Comparison of ENCODE assay signal across 18 cellular contexts in the genomic region with DNA sequence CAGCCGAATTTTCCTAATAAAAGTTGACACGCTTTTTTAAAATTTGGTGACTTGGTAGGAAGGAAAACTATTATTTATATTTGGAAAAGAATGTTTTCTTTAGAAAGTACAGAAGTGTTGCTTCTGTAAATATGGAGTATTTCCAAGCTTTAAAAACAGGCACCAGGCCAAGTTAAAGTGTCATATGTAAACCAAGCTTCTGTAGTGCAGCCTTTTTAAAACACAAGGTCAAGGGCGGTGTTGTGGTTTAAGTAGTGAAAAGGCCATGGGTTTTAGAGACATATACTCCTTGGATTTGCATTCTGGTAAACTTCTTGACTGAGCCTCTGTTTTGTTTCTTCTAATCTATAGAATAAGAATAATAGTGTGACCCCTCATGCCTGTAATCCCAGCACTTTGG.
DNase-seq lines count a peak whose midpoint lies in the region; ATAC-seq and TF ChIP-seq lines count a peak whose summit lies in the region.
"Had no signal": no experiment of that assay in that cellular context is flagged by ENCODE, and none has a peak within 500 bp of the region (broad histone marks: within the 10 kb centered on the region; RNA-seq: fewer than 3 reads in every experiment).

No MANE protein-coding gene starts in this region.

- intact Hi-C loops in activated T-helper 2 cell treated with anti-CD3 and anti-CD28 coated beads, Interferon-gamma antibody, Interleukin-2, Interleukin-4, amounts not matched to agents 10 μg/mL and 5 μg/mL and 100 μg/mL, durations not matched to agents 14 hours and 24 hours and 36 hours (cut with micrococcal nuclease), result no loop called here
- intact Hi-C loops in natural killer cell (cut with micrococcal nuclease), result no loop called here

- H3K27ac Mint-ChIP-seq in osteocyte (ENCODE audit: unreplicated experiment) (peak overlapping the region; percentile 47), natural killer cell (no peak overlapping the region)
- H3K27ac Mint-ChIP-seq in activated T-helper 2 cell treated with anti-CD3 and anti-CD28 coated beads, Interferon-gamma antibody, Interleukin-2, Interleukin-4, amounts not matched to agents 10 μg/mL and 5 μg/mL and 100 μg/mL, durations not matched to agents 14 hours and 24 hours and 36 hours, result no peak overlapping the region
- H3K27ac Mint-ChIP-seq: HFFc6, immature natural killer cell had no signal

- H3K27me3 Mint-ChIP-seq in osteocyte (ENCODE audit: unreplicated experiment) (no peaks in the 10 kb centered on the region), natural killer cell (ENCODE audit: low read depth in 2 of 2) (peaks cover 0 to 2% of the 10 kb centered on the region in 2 donors)
- peaks cover 4% of the 10 kb centered on the region for H3K27me3 Mint-ChIP-seq in activated T-helper 2 cell treated with anti-CD3 and anti-CD28 coated beads, Interferon-gamma antibody, Interleukin-2, Interleukin-4, amounts not matched to agents 10 μg/mL and 5 μg/mL and 100 μg/mL, durations not matched to agents 14 hours and 24 hours and 36 hours (ENCODE audit: low read depth)

- H3K4me3 Mint-ChIP-seq in osteocyte (ENCODE audit: unreplicated experiment) (no peak overlapping the region), natural killer cell (no peak overlapping the region)
- no peak overlapping the region for H3K4me3 Mint-ChIP-seq in activated T-helper 2 cell treated with anti-CD3 and anti-CD28 coated beads, Interferon-gamma antibody, Interleukin-2, Interleukin-4, amounts not matched to agents 10 μg/mL and 5 μg/mL and 100 μg/mL, durations not matched to agents 14 hours and 24 hours and 36 hours (ENCODE audit: low read depth)
- H3K4me3 Mint-ChIP-seq: HFFc6, immature natural killer cell had no signal

- H3K9me3 Mint-ChIP-seq in osteocyte (ENCODE audit: unreplicated experiment), result peaks cover 3% of the 10 kb centered on the region
- H3K9me3 Mint-ChIP-seq in activated T-helper 2 cell treated with anti-CD3 and anti-CD28 coated beads, Interferon-gamma antibody, Interleukin-2, Interleukin-4, amounts not matched to agents 10 μg/mL and 5 μg/mL and 100 μg/mL, durations not matched to agents 14 hours and 24 hours and 36 hours, result no peaks in the 10 kb centered on the region
- no peaks in the 10 kb centered on the region for H3K9me3 Mint-ChIP-seq in natural killer cell

- TF ChIP-seq CTCF in osteocyte (IDR thresholded peaks at IDR 0.05) (no peak), natural killer cell (IDR thresholded peaks at IDR 0.05) (no peak), RWPE1 (conservative IDR thresholded peaks at IDR 0.05; ENCODE audit: low read depth) (no peak)

- H3K4me1 Mint-ChIP-seq in osteocyte (ENCODE audit: unreplicated experiment) (peaks cover 34% of the 10 kb centered on the region), natural killer cell (no peaks in the 10 kb centered on the region)
- H3K4me1 Mint-ChIP-seq in activated T-helper 2 cell treated with anti-CD3 and anti-CD28 coated beads, Interferon-gamma antibody, Interleukin-2, Interleukin-4, amounts not matched to agents 10 μg/mL and 5 μg/mL and 100 μg/mL, durations not matched to agents 14 hours and 24 hours and 36 hours (ENCODE audit: low read depth), result peaks cover 4% of the 10 kb centered on the region
- H3K4me1 Mint-ChIP-seq: immature natural killer cell had no signal

- H3K36me3 Mint-ChIP-seq in osteocyte (ENCODE audit: unreplicated experiment), result peaks cover 5% of the 10 kb centered on the region
- no peaks in the 10 kb centered on the region for H3K36me3 Mint-ChIP-seq in activated T-helper 2 cell treated with anti-CD3 and anti-CD28 coated beads, Interferon-gamma antibody, Interleukin-2, Interleukin-4, amounts not matched to agents 10 μg/mL and 5 μg/mL and 100 μg/mL, durations not matched to agents 14 hours and 24 hours and 36 hours (ENCODE audit: low read depth)
- no peaks in the 10 kb centered on the region for H3K36me3 Mint-ChIP-seq in natural killer cell
- H3K36me3 Mint-ChIP-seq: immature natural killer cell had no signal

- ATAC-seq in natural killer cell (no peak), HG03139 (IDR thresholded peaks at IDR 0.05; ENCODE audit: unreplicated experiment) (no peak)

- peak; percentile 40 for DNase-seq in H4 (ENCODE audit: low spot score)
- peak; percentile 27 for DNase-seq in amniotic epithelial cell (ENCODE audit: low read depth)
- DNase-seq in fibroblast of the conjunctiva (ENCODE audit: low read depth), result peak; percentile 46
- no peak for DNase-seq in osteocyte (ENCODE audit: extremely low spot score, unreplicated experiment)
- no peak for DNase-seq in activated T-helper 2 cell treated with anti-CD3 and anti-CD28 coated beads, Interferon-gamma antibody, Interleukin-2, Interleukin-4, amounts not matched to agents 10 μg/mL and 5 μg/mL and 100 μg/mL, durations not matched to agents 14 hours and 24 hours and 36 hours (ENCODE audit: low spot score)
- no peak for DNase-seq in natural killer cell
- DNase-seq in RWPE1 (ENCODE audit: low spot score), result no peak
- DNase-seq: activated CD8-positive, alpha-beta memory T cell treated with anti-CD3 and anti-CD28 coated beads for 24 hours; amygdala; HFFc6; immature natural killer cell; midbrain; NCI-H1694 treated with DMSO at 0.1 percent for 48 hours; SHP77 treated with DMSO at 0.1 percent for 48 hours; stimulated activated CD4-positive, alpha-beta T cell treated with anti-CD3 and anti-CD28 coated beads, Interleukin-2, amount 100 ng/mL, for 48 hours; substantia nigra had no signal

- CTCF ChIA-PET in RWPE1 (lab: Yijun Ruan, JAX), result no interaction called here

- H3K27ac ChIP-seq in RWPE1, result no peak overlapping the region
- H3K27ac ChIP-seq: neutrophil had no signal

- POLR2A ChIA-PET in RWPE1 (lab: Yijun Ruan, JAX; ENCODE audit: low non-redundant PET), result no interaction called here

Comparison
In these comparisons a context has a peak if more than half of its experiments do, and no peak if none do; other contexts are left out.
1. DNase-seq: peak in H4 (single experiment), amniotic epithelial cell (single experiment) and fibroblast of the conjunctiva (single experiment); none in osteocyte (single experiment), activated T-helper 2 cell treated with anti-CD3 and anti-CD28 coated beads, Interferon-gamma antibody, Interleukin-2, Interleukin-4, amounts not matched to agents 10 μg/mL and 5 μg/mL and 100 μg/mL, durations not matched to agents 14 hours and 24 hours and 36 hours (single experiment), natural killer cell (single experiment) and RWPE1 (single experiment).